ENCODE assay signal across 12 cellular contexts in genomic region chr2:31401580-31401979, GRCh38. TPM values are rescaled to one million over a fixed set of nuclear protein-coding genes. Genes with fewer than 3 reads are reported as not detected.
DNase-seq lines count a peak whose midpoint lies in the region; TF ChIP-seq lines count a peak whose summit lies in the region.
"Had no signal": no experiment of that assay in that cellular context is flagged by ENCODE, and none has a peak within 500 bp of the region (broad histone marks: within the 10 kb centered on the region; RNA-seq: fewer than 3 reads in every experiment).

No MANE protein-coding gene starts in this region.

- H3K9me2 ChIP-seq in GM23248 (ENCODE audit: insufficient read depth): no peaks in the 10 kb centered on the region
- no peaks in the 10 kb centered on the region for H3K9me2 ChIP-seq in SK-N-SH

- in situ Hi-C loops in GM23248 (cut with MboI) (no loop called here), HAP-1 (cut with MboI; ENCODE audit: low sequenced_read_pairs) (no loop called here)

- DNase-seq in GM23248 (peak; percentile 95), SK-N-SH (no peak), fibroblast of peridontal ligament (ENCODE audit: extremely low read depth) (peak; percentile 96), skeletal muscle cell (ENCODE audit: low read depth) (peak; percentile 94), adrenal gland (no peak), HAP-1 (ENCODE audit: low spot score in 2 of 2) (no peak), KG1 (lab: John Stamatoyannopoulos, UW) (no peak), occipital lobe (lab: John Stamatoyannopoulos, UW) (no peak)
- DNase-seq: DMS79, NCI-H524 treated with DMSO at 0.1 percent for 48 hours, ovary, transverse colon had no signal

- TF ChIP-seq RAD21 in SK-N-SH (IDR thresholded peaks at IDR 0.05; ENCODE audit: low read length): no peak

- POLR2A ChIA-PET in SK-N-SH (lab: Yijun Ruan, JAX): no interaction called here

- H3K36me3 ChIP-seq in GM23248 (ENCODE audit: low read depth) (no peaks in the 10 kb centered on the region), SK-N-SH (replicated peaks in 1 of 2; ENCODE audit: control insufficient read depth in 1 of 2, insufficient read depth in 2 of 2, low read length in 1 of 2) (no peaks in the 10 kb centered on the region), adrenal gland (replicated peaks in 1 of 2) (no peaks in the 10 kb centered on the region), HAP-1 (replicated peaks) (no peaks in the 10 kb centered on the region)
- H3K36me3 ChIP-seq: ovary, transverse colon had no signal

- peaks cover 14% of the 10 kb centered on the region for H3F3A ChIP-seq in GM23248 (ENCODE audit: insufficient read depth)
- peaks cover 10% of the 10 kb centered on the region for H3F3A ChIP-seq in SK-N-SH (replicated peaks; ENCODE audit: insufficient read depth)

- H3K9ac ChIP-seq in GM23248 (peak overlapping the region; percentile 34), SK-N-SH (peak overlapping the region; percentile 8; the same call in 1 of the 2 replicates)

- peak in 1 of 2 experiments; percentile 87; a peak in 3 of 4 replicates for TF ChIP-seq EP300 in SK-N-SH (IDR thresholded peaks at IDR 0.05; ENCODE audit: borderline replicate concordance in 1 of 2, low read depth in 1 of 2, low read length in 1 of 2)

- H2AFZ ChIP-seq in GM23248: no peak overlapping the region
- peak overlapping the region; percentile 50; the same call in 1 of the 2 replicates for H2AFZ ChIP-seq in SK-N-SH (ENCODE audit: low read depth)

- H3K9me3 ChIP-seq in GM23248 (ENCODE audit: low read depth): no peaks in the 10 kb centered on the region
- no peaks in the 10 kb centered on the region for H3K9me3 ChIP-seq in SK-N-SH
- H3K9me3 ChIP-seq in adrenal gland (replicated peaks in 1 of 3): no peaks in the 10 kb centered on the region
- H3K9me3 ChIP-seq in HAP-1: no peaks in the 10 kb centered on the region
- H3K9me3 ChIP-seq: ovary, transverse colon had no signal

- H3K4me3 ChIP-seq in GM23248 (no peak overlapping the region), SK-N-SH (ENCODE audit: low read depth in 2 of 2, low read length in 1 of 2) (no peak overlapping the region), skeletal muscle cell (ENCODE audit: low read depth, low read length) (no peak overlapping the region), adrenal gland (no peak overlapping the region), HAP-1 (no peak overlapping the region)
- H3K4me3 ChIP-seq: ovary, transverse colon had no signal

- no peaks in the 10 kb centered on the region for H4K20me1 ChIP-seq in GM23248 (ENCODE audit: insufficient read depth)
- H4K20me1 ChIP-seq in SK-N-SH (ENCODE audit: insufficient read depth): no peaks in the 10 kb centered on the region

- H3K4me1 ChIP-seq in GM23248 (ENCODE audit: insufficient read depth) (peaks cover 21% of the 10 kb centered on the region), SK-N-SH (ENCODE audit: control insufficient read depth in 1 of 2, insufficient read depth in 2 of 2, low read depth in 1 of 2, low read length in 1 of 2) (peaks cover 11 to 17% of the 10 kb centered on the region in 2 experiments; a peak in 3 of 4 replicates), adrenal gland (replicated peaks in 1 of 2) (no peaks in the 10 kb centered on the region), HAP-1 (no peaks in the 10 kb centered on the region)
- H3K4me1 ChIP-seq: transverse colon had no signal

- TF ChIP-seq POLR2A in adrenal gland (IDR thresholded peaks at IDR 0.05): no peak

- H3K79me2 ChIP-seq in GM23248 (ENCODE audit: insufficient read depth): no peaks in the 10 kb centered on the region
- H3K79me2 ChIP-seq in SK-N-SH (ENCODE audit: insufficient read depth): no peaks in the 10 kb centered on the region

- H3K27me3 ChIP-seq in GM23248 (replicated peaks; ENCODE audit: insufficient read depth): no peaks in the 10 kb centered on the region
- no peaks in the 10 kb centered on the region for H3K27me3 ChIP-seq in SK-N-SH (ENCODE audit: insufficient read depth)
- no peaks in the 10 kb centered on the region for H3K27me3 ChIP-seq in adrenal gland
- no peaks in the 10 kb centered on the region for H3K27me3 ChIP-seq in HAP-1 (ENCODE audit: low read depth)
- H3K27me3 ChIP-seq: ovary, transverse colon had no signal

- intact Hi-C loops in adrenal gland (cut with DNase I): no loop called here

- peak overlapping the region; percentile 76 for H3K27ac ChIP-seq in GM23248
- peak overlapping the region in 1 of 2 experiments; percentile 86; a peak in 3 of 4 replicates for H3K27ac ChIP-seq in SK-N-SH (ENCODE audit: low read depth in 2 of 2, low read length in 1 of 2)
- H3K27ac ChIP-seq in adrenal gland: no peak overlapping the region
- H3K27ac ChIP-seq: ovary, transverse colon had no signal

- TF ChIP-seq CTCF in SK-N-SH (IDR thresholded peaks at IDR 0.05) (no peak), adrenal gland (IDR thresholded peaks at IDR 0.05) (no peak)

- H3K4me2 ChIP-seq in GM23248 (ENCODE audit: unreplicated experiment): peak overlapping the region; percentile 31
- H3K4me2 ChIP-seq in SK-N-SH: peak overlapping the region; percentile 31

- WGBS in GM23248 (ENCODE audit: low coverage in 1 of 2, low lambda C conversion rate in 2 of 2, missing lambda C conversion rate in 2 of 2), 2 experiments: 0% methylated on average over 2 of the region's 2 CpGs
- WGBS in SK-N-SH (ENCODE audit: low lambda C conversion rate): 10% methylated on average over 2 of the region's 2 CpGs
- WGBS in adrenal gland, 4 donors: 44 to 64% (median 53%) methylated on average over 2 of the region's 2 CpGs

- CTCF ChIA-PET in SK-N-SH (lab: Yijun Ruan, JAX): interaction anchor here (1.1 to 2.3 kb wide), 6 partner anchors 11 to 69 kb away, joined by 3 to 6 read pairs (median 4); no protein-coding TSS in a partner anchor

TF ChIP-seq in SK-N-SH, 30 proteins besides CTCF, POLR2A, EP300 and RAD21 (continues in another document):
- TF ChIP-seq POLR2AphosphoS5 (IDR thresholded peaks at IDR 0.05; ENCODE audit: low read depth, low read length) (peak; percentile 63; the same call in 1 of the 2 replicates), JUND (IDR thresholded peaks at IDR 0.05) (peak; percentile 91), REST (IDR thresholded peaks at IDR 0.05; ENCODE audit: low read depth, low read length) (peak; percentile 49; the same call in 1 of the 2 replicates), NFIC (IDR thresholded peaks at IDR 0.05; ENCODE audit: borderline replicate concordance) (peak; percentile 79), YY1 (IDR thresholded peaks at IDR 0.05; ENCODE audit: low read depth) (no peak), FOSL2 (IDR thresholded peaks at IDR 0.05; ENCODE audit: borderline replicate concordance, low read depth) (peak; percentile 94), TCF12 (IDR thresholded peaks at IDR 0.05) (peak; percentile 96), MEF2A (IDR thresholded peaks at IDR 0.05; ENCODE audit: borderline replicate concordance, low read depth) (0 out of 2 replicates have a peak, but pooled peaks have one; percentile 4)
- TF ChIP-seq, protein P1, sequence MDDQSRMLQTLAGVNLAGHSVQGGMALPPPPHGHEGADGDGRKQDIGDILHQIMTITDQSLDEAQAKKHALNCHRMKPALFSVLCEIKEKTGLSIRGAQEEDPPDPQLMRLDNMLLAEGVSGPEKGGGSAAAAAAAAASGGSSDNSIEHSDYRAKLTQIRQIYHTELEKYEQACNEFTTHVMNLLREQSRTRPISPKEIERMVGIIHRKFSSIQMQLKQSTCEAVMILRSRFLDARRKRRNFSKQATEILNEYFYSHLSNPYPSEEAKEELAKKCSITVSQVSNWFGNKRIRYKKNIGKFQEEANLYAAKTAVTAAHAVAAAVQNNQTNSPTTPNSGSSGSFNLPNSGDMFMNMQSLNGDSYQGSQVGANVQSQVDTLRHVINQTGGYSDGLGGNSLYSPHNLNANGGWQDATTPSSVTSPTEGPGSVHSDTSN (IDR thresholded peaks at IDR 0.05): peak; percentile 97
- TF ChIP-seq, protein P2, sequence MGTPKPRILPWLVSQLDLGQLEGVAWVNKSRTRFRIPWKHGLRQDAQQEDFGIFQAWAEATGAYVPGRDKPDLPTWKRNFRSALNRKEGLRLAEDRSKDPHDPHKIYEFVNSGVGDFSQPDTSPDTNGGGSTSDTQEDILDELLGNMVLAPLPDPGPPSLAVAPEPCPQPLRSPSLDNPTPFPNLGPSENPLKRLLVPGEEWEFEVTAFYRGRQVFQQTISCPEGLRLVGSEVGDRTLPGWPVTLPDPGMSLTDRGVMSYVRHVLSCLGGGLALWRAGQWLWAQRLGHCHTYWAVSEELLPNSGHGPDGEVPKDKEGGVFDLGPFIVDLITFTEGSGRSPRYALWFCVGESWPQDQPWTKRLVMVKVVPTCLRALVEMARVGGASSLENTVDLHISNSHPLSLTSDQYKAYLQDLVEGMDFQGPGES (IDR thresholded peaks at IDR 0.05; ENCODE audit: low read depth, low read length): no peak

RNA-seq across cellular contexts. Expression of gene XDH, which starts 13.0 kb away (rescaled TPM):
- total RNA-seq in GM23248 (2014; rRNA removed; shearing (Covaris generic)): 1.8 and 2.4 TPM in 2 replicates
- polyA plus RNA-seq in GM23248 (2016; fragmentation: Nextera tagmentation; extraction: Ambion mirVana): 1.3 and 1.8 TPM in 2 replicates
- 0.33 and 0.50 TPM in 2 replicates for polyA plus RNA-seq in SK-N-SH (2012; rRNA removed)
- 0.34 and 0.40 TPM in 2 replicates for polyA plus RNA-seq in SK-N-SH (2012; cell fraction: cytosol; rRNA removed)
- 0.69 and 0.86 TPM in 2 replicates for polyA plus RNA-seq in SK-N-SH (2012; cell fraction: nucleus; rRNA removed)
- total RNA-seq in adrenal gland: not detected
- under 1 TPM in 1 of 3 donors, not detected in 2; under 0.01 TPM for polyA plus RNA-seq in adrenal gland
- not detected for total RNA-seq in occipital lobe
- polyA plus RNA-seq: ovary had no signal

Comparison
In these comparisons a context has a peak if more than half of its experiments do, and no peak if none do; other contexts are left out.
1. DNase-seq: peak in GM23248 (single experiment), fibroblast of peridontal ligament (single experiment) and skeletal muscle cell (single experiment); none in SK-N-SH (single experiment), adrenal gland (0 of 7), HAP-1 (0 of 2), KG1 (single experiment) and occipital lobe (single experiment).